10 cellular contexts compared by ENCODE assay signal in genomic region chr4:38669233-38669632, GRCh38. TPM values are rescaled to one million over a fixed set of nuclear protein-coding genes. Genes with fewer than 3 reads are reported as not detected.
A peak's percentile ranks its signal among the peaks of the same experiment; 100 is the strongest.
DNase-seq lines count a peak whose midpoint lies in the region; ATAC-seq, FAIRE-seq and TF ChIP-seq lines count a peak whose summit lies in the region.
"Had no signal": no experiment of that assay in that cellular context is flagged by ENCODE, and none has a peak within 500 bp of the region (broad histone marks: within the 10 kb centered on the region; RNA-seq: fewer than 3 reads in every experiment).

No MANE protein-coding gene starts in this region.

- CTCF ChIA-PET in activated CD4-positive, alpha-beta T cell treated with anti-CD3 and anti-CD28 coated beads for 36 hours (lab: Charles Lee): interaction anchor here (1.2 to 3.9 kb wide), 7 partner anchors 8 to 541 kb away, joined by 3 to 13 read pairs (median 6); no protein-coding TSS in a partner anchor
- CTCF ChIA-PET in K562 (lab: Yijun Ruan, JAX; ENCODE audit: low intra/inter-chr PET ratio): no interaction called here

- peaks cover 31% of the 10 kb centered on the region for H3K36me3 ChIP-seq in K562 (ENCODE audit: control insufficient read depth, insufficient read depth, low read length)
- no peaks in the 10 kb centered on the region for H3K36me3 ChIP-seq in lung (ENCODE audit: control insufficient read depth in 2 of 2, insufficient read depth in 2 of 2, low read length in 2 of 2)

- no peak for TF ChIP-seq CTCF in K562 (IDR thresholded peaks at IDR 0.05 in 2 of 3, conservative IDR thresholded peaks at IDR 0.05 in 1 of 3; ENCODE audit: insufficient read depth in 2 of 3, low read depth in 1 of 3, low read length in 3 of 3)
- no peak for TF ChIP-seq CTCF in lung (IDR thresholded peaks at IDR 0.05; ENCODE audit: control extremely low read depth, extremely low read depth)

- DNase-seq in activated CD4-positive, alpha-beta T cell treated with anti-CD3 and anti-CD28 coated beads for 36 hours: no peak
- DNase-seq in activated CD4-positive, alpha-beta T cell treated with anti-CD3 and anti-CD28 coated beads, Interleukin-2, amount 50 U/mL, for 4 hours: no peak
- DNase-seq in K562 (ENCODE audit: extremely low read depth in 1 of 4, low spot score in 3 of 4) (peak in 2 of 4 experiments; percentile 65 to 83), lung (ENCODE audit: low spot score) (no peak), superior temporal gyrus (ENCODE audit: extremely low spot score) (peak; percentile 41), SKM-1 (lab: John Stamatoyannopoulos, UW; ENCODE audit: unreplicated experiment) (no peak)
- no peak for DNase-seq in activated CD4-positive, alpha-beta T cell treated with anti-CD3 and anti-CD28 coated beads for 4 hours
- DNase-seq: NCI-H2029 treated with DMSO at 0.1 percent for 48 hours had no signal

- peaks cover 87% of the 10 kb centered on the region for H3K4me1 Mint-ChIP-seq in activated CD4-positive, alpha-beta T cell treated with anti-CD3 and anti-CD28 coated beads for 36 hours

- H3K27ac ChIP-seq in K562 (ENCODE audit: extremely low read depth, low read depth, low read length) (peak overlapping the region; percentile 98), lung (ENCODE audit: low read depth in 1 of 2, low read length in 1 of 2) (peak overlapping the region; percentile 64 to 81)

- ATAC-seq in activated CD4-positive, alpha-beta T cell treated with anti-CD3 and anti-CD28 coated beads for 36 hours: no peak
- ATAC-seq in K562 (peak; percentile 6; the same call in 1 of the 3 replicates), lung (ENCODE audit: insufficient read depth, low FRiP score) (no peak), GM19455 (IDR thresholded peaks at IDR 0.05; ENCODE audit: unreplicated experiment) (no peak)

- BruUV-seq in K562 (replicated peaks; lab: Mats Ljungman, UMichigan): no TSS peak

- no peaks in the 10 kb centered on the region for H3K9me3 Mint-ChIP-seq in activated CD4-positive, alpha-beta T cell treated with anti-CD3 and anti-CD28 coated beads for 36 hours (ENCODE audit: low read depth)

- 0% methylated on average over 3 of the region's 7 CpGs for WGBS in K562 (ENCODE audit: insufficient coverage, low coverage, missing lambda C conversion rate)
- 66 to 76% methylated on average over 7 of the region's 7 CpGs for WGBS in lung, 2 donors

- H3K27me3 Mint-ChIP-seq in activated CD4-positive, alpha-beta T cell treated with anti-CD3 and anti-CD28 coated beads for 36 hours: no peaks in the 10 kb centered on the region

- FAIRE-seq in K562 (lab: Jason Lieb, UNC): peak; percentile 82
- FAIRE-seq: A204.1 had no signal

- H2AFZ ChIP-seq in K562 (ENCODE audit: low read depth, low read length): no peak overlapping the region

- H4K20me1 ChIP-seq in K562 (replicated peaks; ENCODE audit: control insufficient read depth, insufficient read depth, low read length): peaks cover 9% of the 10 kb centered on the region; the same call in 1 of the 2 replicates

- H3K9me1 ChIP-seq in K562 (ENCODE audit: control insufficient read depth, insufficient read depth, low read length): no peaks in the 10 kb centered on the region

- peak overlapping the region; percentile 3 to 91; a peak in 3 of 4 replicates for H3K9ac ChIP-seq in K562 (ENCODE audit: insufficient read depth in 1 of 2, low read depth in 2 of 2, low read length in 2 of 2)

- peak overlapping the region; percentile 64 for H3K4me2 ChIP-seq in K562 (ENCODE audit: insufficient read depth, low read length)

- intact Hi-C loops in activated CD4-positive, alpha-beta T cell treated with anti-CD3 and anti-CD28 coated beads for 36 hours (cut with DNase I, micrococcal nuclease): loop anchor here in 1 of 2 experiments (10.0 kb wide), 2 partner anchors 694 to 856 kb away; partner anchors contain the start of gene UGDH
- intact Hi-C loops in K562 (cut with micrococcal nuclease): loop anchor here (5.0 kb wide), 1 partner anchor 287 kb away; no protein-coding TSS in a partner anchor

- H3K9me3 ChIP-seq in K562 (replicated peaks; ENCODE audit: control insufficient read depth, insufficient read depth, low read depth, low read length) (no peaks in the 10 kb centered on the region), lung (ENCODE audit: control insufficient read depth in 2 of 2, insufficient read depth in 1 of 2, low read length in 1 of 2) (no peaks in the 10 kb centered on the region)

- no peak for TF ChIP-seq POLR2A in K562 (conservative IDR thresholded peaks at IDR 0.05)

- H3K4me3 ChIP-seq in K562 (no peak overlapping the region; the same call in 1 of the 2 replicates), lung (no peak overlapping the region)

- H3K4me1 ChIP-seq in K562 (replicated peaks in 1 of 2; ENCODE audit: control insufficient read depth in 2 of 2, insufficient read depth in 2 of 2, low read length in 2 of 2) (peaks cover 33 to 63% of the 10 kb centered on the region in 2 experiments), lung (ENCODE audit: control insufficient read depth in 2 of 2, insufficient read depth in 2 of 2, low read length in 2 of 2) (peaks cover 26 to 41% of the 10 kb centered on the region in 2 donors)

- H3K79me2 ChIP-seq in K562 (ENCODE audit: control insufficient read depth, insufficient read depth, low read length): peaks cover 99% of the 10 kb centered on the region

- POLR2A ChIA-PET in activated CD4-positive, alpha-beta T cell treated with anti-CD3 and anti-CD28 coated beads for 36 hours (lab: Charles Lee): interaction anchor here (0.6 kb wide), 1 partner anchor 14 kb away, joined by 3 read pairs; no protein-coding TSS in a partner anchor
- POLR2A ChIA-PET in K562 (lab: Yijun Ruan, JAX): interaction anchor here (0.6 to 1.3 kb wide), 4 partner anchors 8 to 350 kb away, joined by 3 read pairs; no protein-coding TSS in a partner anchor

- H3K36me3 Mint-ChIP-seq in activated CD4-positive, alpha-beta T cell treated with anti-CD3 and anti-CD28 coated beads for 36 hours (ENCODE audit: low read depth): peaks cover 3% of the 10 kb centered on the region

- peak; percentile 43; the same call in 1 of the 2 replicates for TF ChIP-seq EP300 in K562 (IDR thresholded peaks at IDR 0.05; ENCODE audit: low read length)

- H3K27ac Mint-ChIP-seq in activated CD4-positive, alpha-beta T cell treated with anti-CD3 and anti-CD28 coated beads for 36 hours: peak overlapping the region; percentile 59

- H3K4me3 Mint-ChIP-seq in activated CD4-positive, alpha-beta T cell treated with anti-CD3 and anti-CD28 coated beads for 36 hours: peak overlapping the region; percentile 10

- H3K27me3 ChIP-seq in K562 (ENCODE audit: control insufficient read depth in 2 of 2, insufficient read depth in 2 of 2, low read length in 2 of 2) (no peaks in the 10 kb centered on the region), lung (ENCODE audit: control insufficient read depth, insufficient read depth) (no peaks in the 10 kb centered on the region)

- in situ Hi-C loops in K562 (cut with MboI): no loop called here

- no peak for TF ChIP-seq RAD21 in K562 (CRISPR knock-in tag; conservative IDR thresholded peaks at IDR 0.05 in 1 of 2, IDR thresholded peaks at IDR 0.05 in 1 of 2)

TF ChIP-seq in K562, 482 proteins besides CTCF, POLR2A, EP300 and RAD21 (continues in another document):
- TF ChIP-seq MYC (IDR thresholded peaks at IDR 0.05; ENCODE audit: low read depth, low read length) (peak; percentile 27; the same call in 1 of the 2 replicates), MYC (CRISPR knock-in tag; IDR thresholded peaks at IDR 0.05; ENCODE audit: borderline replicate concordance, low read depth) (no peak), BCOR (IDR thresholded peaks at IDR 0.05) (peak; percentile 35; the same call in 1 of the 2 replicates), TCF3 (CRISPR knock-in tag; IDR thresholded peaks at IDR 0.05) (peak; percentile 40), ZFP1 (CRISPR knock-in tag; IDR thresholded peaks at IDR 0.05) (no peak), ARID1B (IDR thresholded peaks at IDR 0.05) (peak; percentile 59), ZNF24 (IDR thresholded peaks at IDR 0.05) (peak; percentile 21; the same call in 1 of the 2 replicates), DPF2 (IDR thresholded peaks at IDR 0.05) (peak; percentile 66), KDM4B (IDR thresholded peaks at IDR 0.05; ENCODE audit: borderline replicate concordance in 2 of 2, low read depth in 1 of 2) (no peak), LCOR (CRISPR knock-in tag; IDR thresholded peaks at IDR 0.05) (0 out of 2 replicates have a peak, but pooled peaks have one; percentile 32)

RNA-seq across cellular contexts. Expression of gene KLF3, which starts 5.2 kb away (rescaled TPM):
- total RNA-seq in activated CD4-positive, alpha-beta T cell treated with anti-CD3 and anti-CD28 coated beads for 36 hours: 1 to 10 TPM; 6.1 to 6.2 TPM
- 43.5 and 71.2 TPM in 2 replicates for total RNA-seq in K562 (2011; cell fraction: chromatin; rRNA removed; ENCODE audit: low replicate concordance)
- 24.8 and 33.7 TPM in 2 replicates for total RNA-seq in K562 (2011; cell fraction: nucleolus; rRNA removed)
- 60.1 and 82.7 TPM in 2 replicates for total RNA-seq in K562 (2011; cell fraction: nucleoplasm; rRNA removed)
- total RNA-seq in K562 (2014; rRNA removed): 17.3 and 18.7 TPM in 2 replicates
- total RNA-seq in K562 (2014; rRNA removed; fragmentation: Illumina TruSeq; extraction: Trizol): 21.7 and 24.7 TPM in 2 replicates
- 16.4 and 16.5 TPM in 2 replicates for total RNA-seq in K562 (2015; rRNA removed; fragmentation: Illumina TruSeq; extraction: Trizol)
- 42.0 and 47.2 TPM in 2 replicates for total RNA-seq in K562 (2021)
- 19.5 and 20.3 TPM in 2 replicates for polyA plus RNA-seq in K562 (2011; rRNA removed)
- polyA plus RNA-seq in K562 (2011; cell fraction: cytosol; rRNA removed): 13.0 and 14.9 TPM in 2 replicates
- polyA plus RNA-seq in K562 (2011; cell fraction: nucleus; rRNA removed): 28.1 and 33.0 TPM in 2 replicates
- polyA plus RNA-seq in K562 (2012): 19.1 and 20.1 TPM in 2 replicates
- 34.7 and 35.4 TPM in 2 replicates for polyA plus RNA-seq in K562 (2014; fragmentation: Illumina TruSeq; extraction: Trizol)
- 10 to 100 TPM in 1 of 2 experiments, 1 to 10 TPM in 1; 9.9 to 16.8 TPM for polyA plus RNA-seq in K562 (2014; fragmentation: Nextera tagmentation; extraction: Ambion mirVana)
- polyA plus RNA-seq in K562 (2014; rRNA removed): 18.1 and 20.2 TPM in 2 replicates
- 45.2 and 57.9 TPM in 2 replicates for polyA minus RNA-seq in K562 (2011; rRNA and poly(A)+ RNA removed)
- polyA minus RNA-seq in K562 (2011; cell fraction: cytosol; rRNA and poly(A)+ RNA removed): 19.7 and 24.9 TPM in 2 replicates
- polyA minus RNA-seq in K562 (2011; cell fraction: nucleus; rRNA and poly(A)+ RNA removed): 53.9 and 76.0 TPM in 2 replicates
- total RNA-seq in lung: 10 to 100 TPM; 53.3 to 53.6 TPM
- 10 to 100 TPM; 14.7 to 25.2 TPM for polyA plus RNA-seq in lung
